12 cellular contexts compared by ENCODE assay signal in genomic region chr20:2838847-2839671, GRCh38. TPM values are rescaled to one million over a fixed set of nuclear protein-coding genes. Genes with fewer than 3 reads are reported as not detected.
DNase-seq lines count a peak whose midpoint lies in the region; ATAC-seq and TF ChIP-seq lines count a peak whose summit lies in the region.
"Had no signal": no experiment of that assay in that cellular context is flagged by ENCODE, and none has a peak within 500 bp of the region (broad histone marks: within the 10 kb centered on the region; RNA-seq: fewer than 3 reads in every experiment).

No MANE protein-coding gene starts in this region.

- WGBS in endodermal cell (ENCODE audit: insufficient coverage in 1 of 2, insufficient read length in 1 of 2), 2 experiments = 95 to 97% methylated on average over 6 to 15 of the region's 15 CpGs

- H3K9me3 Mint-ChIP-seq in endodermal cell (no peaks in the 10 kb centered on the region), progenitor cell of endocrine pancreas (ENCODE audit: low read depth) (no peaks in the 10 kb centered on the region)

- H3K4me1 Mint-ChIP-seq in endodermal cell (no peaks in the 10 kb centered on the region), progenitor cell of endocrine pancreas (ENCODE audit: low read depth) (peaks cover 6% of the 10 kb centered on the region)

- peak overlapping the region; percentile 96 for H3K4me3 ChIP-seq in OCI-LY1 (ENCODE audit: low read depth, low read length, poor library complexity, severe bottlenecking)
- H3K4me3 ChIP-seq in endodermal cell (ENCODE audit: low read length) = peak overlapping the region; percentile 89
- peak overlapping the region in 1 of 2 donors; percentile 89 for H3K4me3 ChIP-seq in left lung

- H3K36me3 ChIP-seq in OCI-LY1 (ENCODE audit: insufficient read depth, low read length) (0 out of 2 replicates have a peak, but pooled peaks cover 6% of the 10 kb centered on the region), endodermal cell (ENCODE audit: control insufficient read depth, insufficient read depth, low read length) (peaks cover 5% of the 10 kb centered on the region), left lung (peaks cover 0 to 24% of the 10 kb centered on the region in 2 donors)
- H3K36me3 ChIP-seq: right atrium auricular region had no signal

- H3F3A ChIP-seq in OCI-LY1 (ENCODE audit: insufficient read depth, low read length) = no peaks in the 10 kb centered on the region

- intact Hi-C loops in left colon (cut with DNase I, micrococcal nuclease) (no loop called here), left lung (cut with DNase I) (no loop called here)

- H3K27me3 Mint-ChIP-seq in endodermal cell (ENCODE audit: insufficient read depth) (peaks cover 12% of the 10 kb centered on the region), progenitor cell of endocrine pancreas (no peaks in the 10 kb centered on the region)

- H4K20me1 ChIP-seq in OCI-LY1 (ENCODE audit: insufficient read depth, low read length) = no peaks in the 10 kb centered on the region

- H3K27me3 ChIP-seq in OCI-LY1 (ENCODE audit: insufficient read depth, low read length) (no peaks in the 10 kb centered on the region), endodermal cell (ENCODE audit: control insufficient read depth, insufficient read depth, low read length, poor library complexity, severe bottlenecking) (no peaks in the 10 kb centered on the region), left lung (no peaks in the 10 kb centered on the region)
- H3K27me3 ChIP-seq: right atrium auricular region had no signal

- ATAC-seq in left colon = no peak
- no peak for ATAC-seq in left lung

- H2AFZ ChIP-seq in OCI-LY1 (ENCODE audit: low read length) = no peak overlapping the region

- no peak overlapping the region for H3K27ac ChIP-seq in OCI-LY1 (ENCODE audit: low read depth, low read length, poor library complexity, severe bottlenecking)
- no peak overlapping the region for H3K27ac ChIP-seq in endodermal cell (ENCODE audit: low read depth, low read length)
- no peak overlapping the region for H3K27ac ChIP-seq in left lung

- H3K27ac Mint-ChIP-seq in endodermal cell (no peak overlapping the region), progenitor cell of endocrine pancreas (peak overlapping the region; percentile 85)

- no peaks in the 10 kb centered on the region for H3K79me2 ChIP-seq in OCI-LY1 (ENCODE audit: insufficient read depth, low read length)

- H3K4me2 ChIP-seq in OCI-LY1 (ENCODE audit: low read length) = peak overlapping the region; percentile 71; the same call in 1 of the 2 replicates

- no peak overlapping the region for H3K9ac ChIP-seq in OCI-LY1 (ENCODE audit: low read length)
- no peak overlapping the region for H3K9ac ChIP-seq in endodermal cell (ENCODE audit: extremely low read depth, low read length, poor library complexity, severe bottlenecking)

- DNase-seq in activated CD8-positive, alpha-beta memory T cell treated with anti-CD3 and anti-CD28 coated beads, Interleukin-2, amount 50 U/mL, for 48 hours = peak; percentile 52
- DNase-seq in activated CD8-positive, alpha-beta memory T cell treated with anti-CD3 and anti-CD28 coated beads for 24 hours = no peak
- DNase-seq in endodermal cell (no peak), progenitor cell of endocrine pancreas (ENCODE audit: low spot score, unreplicated experiment) (no peak), left colon (no peak), left lung (no peak), GM10266 (ENCODE audit: extremely low spot score) (no peak)
- DNase-seq: NCI-H524 treated with DMSO at 0.1 percent for 48 hours had no signal

- peaks cover 41% of the 10 kb centered on the region for H3K36me3 Mint-ChIP-seq in endodermal cell (ENCODE audit: low read depth)
- H3K36me3 Mint-ChIP-seq in progenitor cell of endocrine pancreas (ENCODE audit: insufficient read depth) = peaks cover 12% of the 10 kb centered on the region

- TF ChIP-seq CTCF in OCI-LY1 (IDR thresholded peaks at IDR 0.05; ENCODE audit: low read length) = no peak
- TF ChIP-seq CTCF in endodermal cell (conservative IDR thresholded peaks at IDR 0.05) = no peak
- no peak for TF ChIP-seq CTCF in progenitor cell of endocrine pancreas (IDR thresholded peaks at IDR 0.05; ENCODE audit: unreplicated experiment)
- TF ChIP-seq CTCF in left lung (IDR thresholded peaks at IDR 0.05) = no peak
- no peak for TF ChIP-seq CTCF in GM10266 (IDR thresholded peaks at IDR 0.05; ENCODE audit: control insufficient read depth, insufficient read depth, low read depth, missing control alignments)

- H3K9me3 ChIP-seq in OCI-LY1 (ENCODE audit: low read length) (no peaks in the 10 kb centered on the region), endodermal cell (ENCODE audit: control insufficient read depth, low read length) (no peaks in the 10 kb centered on the region), left lung (no peaks in the 10 kb centered on the region)
- H3K9me3 ChIP-seq: right atrium auricular region had no signal

- no peaks in the 10 kb centered on the region for H3K9me2 ChIP-seq in OCI-LY1 (ENCODE audit: low read depth, low read length)

- peak overlapping the region; percentile 76 for H3K4me3 Mint-ChIP-seq in endodermal cell
- H3K4me3 Mint-ChIP-seq in progenitor cell of endocrine pancreas (ENCODE audit: low read depth) = peak overlapping the region; percentile 77

- H3K4me1 ChIP-seq in OCI-LY1 (ENCODE audit: insufficient read depth, low read length, severe bottlenecking) (peaks cover 31% of the 10 kb centered on the region), endodermal cell (ENCODE audit: control insufficient read depth, insufficient read depth, low read length) (no peaks in the 10 kb centered on the region), left lung (peaks cover 3 to 20% of the 10 kb centered on the region in 2 donors)

RNA-seq across cellular contexts. Expression of gene PCED1A, which starts 1.4 kb away (rescaled TPM):
- 10 to 100 TPM; 40.2 to 46.5 TPM for total RNA-seq in endodermal cell
- 68.8 TPM for polyA plus RNA-seq in endodermal cell (2013, experiment 1 of 2)
- polyA plus RNA-seq in endodermal cell (2013, experiment 2 of 2) = 57.8 TPM
- total RNA-seq in progenitor cell of endocrine pancreas = 81.1 and 89.2 TPM in 2 replicates
- total RNA-seq in left colon = 10 to 100 TPM; 16.2 to 26.8 TPM
- total RNA-seq in left lung = 10 to 100 TPM; 34.3 to 39.2 TPM

RNA-seq across cellular contexts. Expression of gene VPS16, which starts 1.5 kb away (rescaled TPM):
- 10 to 100 TPM; 36.8 to 37.5 TPM for total RNA-seq in endodermal cell
- polyA plus RNA-seq in endodermal cell (2013, experiment 1 of 2) = 41.2 TPM
- 37.7 TPM for polyA plus RNA-seq in endodermal cell (2013, experiment 2 of 2)
- total RNA-seq in progenitor cell of endocrine pancreas = 47.8 and 48.5 TPM in 2 replicates
- total RNA-seq in left colon = 10 to 100 TPM; 33.9 to 41.0 TPM
- total RNA-seq in left lung = 10 to 100 TPM; 38.6 to 42.7 TPM

RNA-seq across cellular contexts. Expression of gene TMEM239, which starts 22.9 kb away (rescaled TPM):
- not detected for total RNA-seq in endodermal cell
- not detected for polyA plus RNA-seq in endodermal cell (2013, experiment 1 of 2)
- polyA plus RNA-seq in endodermal cell (2013, experiment 2 of 2) = not detected
- total RNA-seq in progenitor cell of endocrine pancreas = not detected in 2 replicates
- total RNA-seq in left colon = not detected
- not detected for total RNA-seq in left lung
- total RNA-seq: cerebellum, liver, right atrium auricular region had no signal
- polyA plus RNA-seq: liver had no signal

RNA-seq across cellular contexts. Expression of gene C20orf141, which starts 24.3 kb away (rescaled TPM):
- total RNA-seq in endodermal cell = not detected
- polyA plus RNA-seq in endodermal cell (2013, experiment 1 of 2) = not detected
- polyA plus RNA-seq in endodermal cell (2013, experiment 2 of 2) = not detected
- total RNA-seq in progenitor cell of endocrine pancreas = not detected in 2 replicates
- total RNA-seq in left colon = not detected
- not detected for total RNA-seq in left lung
- total RNA-seq: cerebellum, liver, right atrium auricular region had no signal
- polyA plus RNA-seq: liver had no signal

RNA-seq across cellular contexts. Expression of gene PTPRA, which starts 34.2 kb away (rescaled TPM):
- total RNA-seq in endodermal cell = 10 to 100 TPM; 52.4 to 58.7 TPM
- polyA plus RNA-seq in endodermal cell (2013, experiment 1 of 2) = 99.6 TPM
- 93.7 TPM for polyA plus RNA-seq in endodermal cell (2013, experiment 2 of 2)
- total RNA-seq in progenitor cell of endocrine pancreas = 71.7 and 73.2 TPM in 2 replicates
- total RNA-seq in left colon = 10 to 100 TPM; 41.4 to 55.5 TPM
- total RNA-seq in left lung = 10 to 100 TPM; 51.0 to 54.0 TPM
